In genomic region chr12:101959607-101960006, GRCh38 we compare ENCODE assay signal across 6 cellular contexts.
"Had no signal": no experiment of that assay in that cellular context is flagged by ENCODE, and none has a peak within 500 bp of the region (broad histone marks: within the 10 kb centered on the region; RNA-seq: fewer than 3 reads in every experiment).

No MANE protein-coding gene starts in this region.

- H3K4me3 ChIP-seq: GM12878 had no signal

- DNase-seq: GDM1, GF-D8 had no signal

- FAIRE-seq: G401.6, GM12878, GM12891, GM18507 had no signal

- ATAC-seq: GM12878 had no signal
